In genomic region chr1:207963429-207964194, GRCh38 we compare ENCODE assay signal across 1 cellular context.
TF ChIP-seq lines count a peak whose summit lies in the region.

No MANE protein-coding gene starts in this region.

TF ChIP-seq in HepG2, 621 proteins besides CTCF, POLR2A, EP300 and RAD21 (continued from another document and continues in another):
- no peak for TF ChIP-seq ZNF407 (CRISPR knock-in tag; IDR thresholded peaks at IDR 0.05; ENCODE audit: not compliant biosample characterization)
- no peak for TF ChIP-seq GLMP (CRISPR knock-in tag; IDR thresholded peaks at IDR 0.05; ENCODE audit: borderline replicate concordance)
- TF ChIP-seq SP1 (IDR thresholded peaks at IDR 0.05) = no peak
- no peak for TF ChIP-seq SP1 (CRISPR knock-in tag; IDR thresholded peaks at IDR 0.05)
- 0 out of 2 replicates have a peak, but pooled peaks have one; percentile 20 for TF ChIP-seq SRY (CRISPR knock-in tag; IDR thresholded peaks at IDR 0.05)
- peak; percentile 49; the same call in 1 of the 2 replicates for TF ChIP-seq ZBED4 (CRISPR knock-in tag; IDR thresholded peaks at IDR 0.05; ENCODE audit: borderline replicate concordance)
- TF ChIP-seq ATF1 (CRISPR knock-in tag; IDR thresholded peaks at IDR 0.05) = no peak
- TF ChIP-seq GZF1 (CRISPR knock-in tag; IDR thresholded peaks at IDR 0.05) = no peak
- TF ChIP-seq ZBTB39 (CRISPR knock-in tag; IDR thresholded peaks at IDR 0.05) = no peak
- no peak for TF ChIP-seq RNF219 (CRISPR knock-in tag; IDR thresholded peaks at IDR 0.05)
- TF ChIP-seq GATAD1 (CRISPR knock-in tag; IDR thresholded peaks at IDR 0.05) = peak; percentile 66
- TF ChIP-seq GMEB2 (CRISPR knock-in tag; IDR thresholded peaks at IDR 0.05; ENCODE audit: low read depth) = no peak
- TF ChIP-seq FLYWCH1 (CRISPR knock-in tag; IDR thresholded peaks at IDR 0.05) = no peak
- peak; percentile 93 for TF ChIP-seq RXRA (CRISPR knock-in tag; IDR thresholded peaks at IDR 0.05)
- TF ChIP-seq PRMT3 (CRISPR knock-in tag; IDR thresholded peaks at IDR 0.05; ENCODE audit: borderline replicate concordance, low read depth) = no peak
- TF ChIP-seq CEBPG (CRISPR knock-in tag; IDR thresholded peaks at IDR 0.05) = no peak
- TF ChIP-seq HOXA9 (CRISPR knock-in tag; IDR thresholded peaks at IDR 0.05; ENCODE audit: borderline replicate concordance) = no peak
- no peak for TF ChIP-seq TRAFD1 (CRISPR knock-in tag; IDR thresholded peaks at IDR 0.05; ENCODE audit: borderline replicate concordance)
- peak; percentile 13; the same call in 1 of the 2 replicates for TF ChIP-seq ADNP (CRISPR knock-in tag; IDR thresholded peaks at IDR 0.05)
- TF ChIP-seq ZNF670 (CRISPR knock-in tag; IDR thresholded peaks at IDR 0.05; ENCODE audit: borderline replicate concordance) = peak; percentile 77; the same call in 1 of the 2 replicates
- no peak for TF ChIP-seq ZNF30 (CRISPR knock-in tag; IDR thresholded peaks at IDR 0.05)
- TF ChIP-seq HDAC6 (IDR thresholded peaks at IDR 0.05; ENCODE audit: low read depth, low read length) = no peak
- TF ChIP-seq ZNF264 (CRISPR knock-in tag; IDR thresholded peaks at IDR 0.05) = no peak
- TF ChIP-seq ETV6 (CRISPR knock-in tag; conservative IDR thresholded peaks at IDR 0.05) = no peak
